In the genomic region with DNA sequence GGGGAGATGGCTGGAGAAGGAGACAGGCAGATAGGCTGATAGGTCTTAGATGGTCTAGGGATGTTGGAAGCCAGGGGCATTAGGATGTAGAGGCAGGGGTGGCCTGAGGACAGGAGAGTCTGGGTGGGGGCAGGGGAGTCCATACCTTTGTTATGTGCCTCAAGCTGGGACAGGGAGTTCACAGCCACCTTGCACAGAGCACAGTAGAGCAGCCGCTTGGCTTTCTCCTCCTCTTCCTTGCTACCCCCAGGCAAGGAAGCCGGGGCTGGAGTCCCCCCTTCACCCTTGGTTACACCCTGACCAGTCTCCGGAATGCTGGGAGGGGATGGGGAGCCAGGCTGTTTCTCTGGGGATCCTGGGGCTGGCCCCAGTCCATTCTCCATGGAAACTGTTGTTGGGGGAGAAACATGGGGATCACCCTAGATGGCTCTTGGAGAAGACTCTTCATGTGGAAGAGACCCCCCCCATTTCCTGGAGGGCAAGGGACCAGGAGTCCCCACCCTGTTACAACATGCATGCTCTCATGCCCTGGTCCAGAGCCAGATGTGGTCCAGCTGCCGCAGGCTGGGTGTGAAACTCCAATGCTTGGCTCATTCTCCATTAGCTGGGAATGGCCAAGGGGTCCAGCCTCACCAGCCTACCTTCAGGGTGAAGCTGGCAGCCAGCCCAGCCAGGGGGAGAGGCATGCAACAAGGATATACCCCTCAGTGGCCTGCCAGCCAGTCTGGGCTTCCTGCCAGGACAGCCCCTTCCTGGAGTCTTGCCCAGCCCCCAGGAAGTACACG, we compare ENCODE assay signal across 11 cellular contexts. TPM values are rescaled to one million over a fixed set of nuclear protein-coding genes. Genes with fewer than 3 reads are reported as not detected.
DNase-seq lines count a peak whose midpoint lies in the region; ATAC-seq, FAIRE-seq and TF ChIP-seq lines count a peak whose summit lies in the region.
"Had no signal": no experiment of that assay in that cellular context is flagged by ENCODE, and none has a peak within 500 bp of the region (broad histone marks: within the 10 kb centered on the region; RNA-seq: fewer than 3 reads in every experiment).

No MANE protein-coding gene starts in this region.

- no peak overlapping the region for H2BK12ac ChIP-seq in neuronal stem cell (ENCODE audit: low read length)

- no peak overlapping the region for H3K4me3 ChIP-seq in endothelial cell of umbilical vein (replicated peaks in 1 of 3; ENCODE audit: insufficient read depth in 1 of 3, low read depth in 1 of 3, low read length in 3 of 3)
- H3K4me3 ChIP-seq in neuronal stem cell (ENCODE audit: low read length in 2 of 2) = no peak overlapping the region

- H4K20me1 ChIP-seq in endothelial cell of umbilical vein (replicated peaks; ENCODE audit: control insufficient read depth, extremely low read depth, insufficient read depth, low read length) = no peaks in the 10 kb centered on the region

- H3K27me3 ChIP-seq in endothelial cell of umbilical vein (ENCODE audit: control insufficient read depth in 2 of 2, insufficient read depth in 2 of 2, low read length in 2 of 2) = no peaks in the 10 kb centered on the region
- H3K27me3 ChIP-seq in neuronal stem cell (ENCODE audit: control insufficient read depth in 3 of 3, insufficient read depth in 3 of 3, low read depth in 1 of 3, low read length in 3 of 3) = peaks cover 0 to 10% (median 0%) of the 10 kb centered on the region in 3 experiments
- H3K27me3 ChIP-seq: SJSA1 had no signal

- no peak overlapping the region for H3K14ac ChIP-seq in neuronal stem cell (ENCODE audit: low read length)

- no peak overlapping the region for H2BK120ac ChIP-seq in neuronal stem cell (ENCODE audit: low read depth, low read length)

- no TSS peak for BruUV-seq in endothelial cell of umbilical vein (replicated peaks; lab: Mats Ljungman, UMichigan)

- H3K4ac ChIP-seq in neuronal stem cell (ENCODE audit: low read length) = no peak overlapping the region

- H3K18ac ChIP-seq in neuronal stem cell (ENCODE audit: low read length) = no peak overlapping the region

- no peak overlapping the region for H4K91ac ChIP-seq in neuronal stem cell (ENCODE audit: low read depth, low read length, poor library complexity)

- CTCF ChIA-PET in endothelial cell of umbilical vein (lab: Charles Lee) = interaction anchor here (0.7 to 2.9 kb wide), 13 partner anchors 8 to 696 kb away, joined by 3 to 142 read pairs (median 5); a partner anchor contains a TSS

- H3K79me2 ChIP-seq in endothelial cell of umbilical vein (ENCODE audit: control insufficient read depth, insufficient read depth, low read length) = no peaks in the 10 kb centered on the region

- TF ChIP-seq POLR2A in endothelial cell of umbilical vein (IDR thresholded peaks at IDR 0.05; ENCODE audit: low read depth, low read length) = no peak

- H3K9me1 ChIP-seq in endothelial cell of umbilical vein (replicated peaks; ENCODE audit: control insufficient read depth, extremely low read depth, insufficient read depth, low read length) = no peaks in the 10 kb centered on the region

- peak overlapping the region; percentile 9 for H3K23ac ChIP-seq in neuronal stem cell (ENCODE audit: low read depth, low read length, poor library complexity)

- H3K36me3 ChIP-seq in endothelial cell of umbilical vein (ENCODE audit: control insufficient read depth in 2 of 2, extremely low read depth in 1 of 2, insufficient read depth in 2 of 2, low read length in 2 of 2) = no peaks in the 10 kb centered on the region
- H3K36me3 ChIP-seq in neuronal stem cell (replicated peaks in 1 of 2; ENCODE audit: control insufficient read depth in 2 of 2, insufficient read depth in 2 of 2, low read length in 2 of 2) = peaks cover 16 to 17% of the 10 kb centered on the region in 2 donors
- H3K36me3 ChIP-seq: SJSA1 had no signal

- H3K9me3 ChIP-seq in endothelial cell of umbilical vein (replicated peaks; ENCODE audit: control insufficient read depth, insufficient read depth, low read length) = no peaks in the 10 kb centered on the region
- no peaks in the 10 kb centered on the region for H3K9me3 ChIP-seq in neuronal stem cell (replicated peaks in 1 of 2; ENCODE audit: control insufficient read depth in 2 of 2, insufficient read depth in 1 of 2, low read depth in 1 of 2, low read length in 2 of 2)
- H3K9me3 ChIP-seq: SJSA1 had no signal

- ATAC-seq in GM21447 (IDR thresholded peaks at IDR 0.05; ENCODE audit: unreplicated experiment) = no peak
- no peak for ATAC-seq in HG03565 (IDR thresholded peaks at IDR 0.05; ENCODE audit: unreplicated experiment)
- ATAC-seq in GM21723 (IDR thresholded peaks at IDR 0.05; ENCODE audit: unreplicated experiment) = no peak

- DNase-seq in COLO668 (lab: John Stamatoyannopoulos, UW; ENCODE audit: unreplicated experiment) (peak; percentile 50), NCI-H2081 (lab: John Stamatoyannopoulos, UW) (peak; percentile 87 to 94), endothelial cell of umbilical vein (ENCODE audit: low read depth, low spot score) (peak; percentile 16), neuronal stem cell (ENCODE audit: low spot score) (no peak), NCI-H82 treated with DMSO at 0.1 percent for 48 hours (lab: John Stamatoyannopoulos, UW; ENCODE audit: unreplicated experiment) (no peak)
- DNase-seq: activated effector memory CD4-positive, alpha-beta T cell treated with Interleukin-2 at 50 U/mL for 16 hours had no signal

- H3K4me2 ChIP-seq in endothelial cell of umbilical vein (ENCODE audit: insufficient read depth, low read length) (no peak overlapping the region), neuronal stem cell (ENCODE audit: insufficient read depth, low read length, poor library complexity, severe bottlenecking) (no peak overlapping the region)

- POLR2A ChIA-PET in endothelial cell of umbilical vein (lab: Charles Lee) = interaction anchor here (1.4 kb wide), 1 partner anchor 57 kb away, joined by 3 read pairs; no protein-coding TSS in a partner anchor

- intact Hi-C loops in endothelial cell of umbilical vein (cut with micrococcal nuclease) = loop anchor here (2.0 kb wide), 1 partner anchor 47 kb away; a partner anchor contains a TSS

- H3K79me1 ChIP-seq in neuronal stem cell (ENCODE audit: low read depth, low read length) = peaks cover 1% of the 10 kb centered on the region

- no peak overlapping the region for H4K8ac ChIP-seq in neuronal stem cell (ENCODE audit: low read depth, low read length)

- TF ChIP-seq CTCF in endothelial cell of umbilical vein (IDR thresholded peaks at IDR 0.05; ENCODE audit: extremely low read depth in 1 of 2, insufficient read depth in 1 of 2, low read depth in 1 of 2, low read length in 2 of 2) = no peak

- H3K4me1 ChIP-seq in endothelial cell of umbilical vein (ENCODE audit: control insufficient read depth, extremely low read depth, insufficient read depth, low read length) (peaks cover 33% of the 10 kb centered on the region), neuronal stem cell (ENCODE audit: control insufficient read depth in 2 of 2, insufficient read depth in 1 of 2, low read depth in 1 of 2, low read length in 2 of 2) (peaks cover 7 to 13% of the 10 kb centered on the region in 2 donors)

- dilution Hi-C loops in endothelial cell of umbilical vein (cut with MboI; ENCODE audit: extremely low pct_ligation_motif_present, low sequenced_read_pairs) = no loop called here

- no peak overlapping the region for H2BK15ac ChIP-seq in neuronal stem cell (ENCODE audit: low read length)

- no CpG with 5 or more reads among the region's 5 CpGs for WGBS in neuronal stem cell (ENCODE audit: extremely low coverage in 2 of 2, insufficient read length in 2 of 2, insufficient replicate concordance in 1 of 2), 2 donors

- no peak overlapping the region for H2BK5ac ChIP-seq in neuronal stem cell (ENCODE audit: low read length)

- peak overlapping the region; percentile 47 for H2AK5ac ChIP-seq in neuronal stem cell (ENCODE audit: low read depth, low read length)

- no peak overlapping the region for H3K27ac ChIP-seq in endothelial cell of umbilical vein (ENCODE audit: insufficient read depth, low read depth, low read length)
- H3K27ac ChIP-seq in neuronal stem cell (replicated peaks; ENCODE audit: low read length) = no peak overlapping the region
- H3K27ac ChIP-seq: SJSA1 had no signal

- FAIRE-seq in endothelial cell of umbilical vein (lab: Jason Lieb, UNC) = peak; percentile 75

- no peak overlapping the region for H3K9ac ChIP-seq in endothelial cell of umbilical vein (replicated peaks; ENCODE audit: extremely low read depth, insufficient read depth, low read length)
- no peak overlapping the region for H3K9ac ChIP-seq in neuronal stem cell (ENCODE audit: low read depth, low read length, poor library complexity)

- H2AFZ ChIP-seq in endothelial cell of umbilical vein (ENCODE audit: low read depth, low read length) (no peak overlapping the region), neuronal stem cell (ENCODE audit: low read length) (no peak overlapping the region)

RNA-seq across cellular contexts. Expression of a gene that starts 7.2 kb away (rescaled TPM):
- not detected in 2 replicates for total RNA-seq in endothelial cell of umbilical vein
- polyA plus RNA-seq in endothelial cell of umbilical vein = 0.08 TPM in 1 of 2 replicates, not detected in the other
- 0.03 TPM in 1 of 2 replicates, not detected in the other for polyA plus RNA-seq in endothelial cell of umbilical vein (2011; cell fraction: cytosol; rRNA removed)
- polyA plus RNA-seq in endothelial cell of umbilical vein (2011; cell fraction: nucleus; rRNA removed) = 0.48 and 0.63 TPM in 2 replicates
- not detected in 2 replicates for polyA plus RNA-seq in endothelial cell of umbilical vein (2012)
- polyA minus RNA-seq in endothelial cell of umbilical vein = not detected in 2 replicates
- polyA minus RNA-seq in endothelial cell of umbilical vein (2011; cell fraction: cytosol; rRNA and poly(A)+ RNA removed) = not detected
- 0.38 and 0.48 TPM in 2 replicates for polyA minus RNA-seq in endothelial cell of umbilical vein (2011; cell fraction: nucleus; rRNA and poly(A)+ RNA removed)
- 0.03 TPM for polyA plus RNA-seq in neuronal stem cell (2013, experiment 1 of 2)
- polyA plus RNA-seq in neuronal stem cell (2013, experiment 2 of 2) = 0.04 TPM
- total RNA-seq: glomerular endothelial cell, SJSA1 had no signal

RNA-seq across cellular contexts. Expression of a gene that starts 13.0 kb away (rescaled TPM):
- total RNA-seq in endothelial cell of umbilical vein = 7.9 and 9.6 TPM in 2 replicates
- 1.6 and 2.3 TPM in 2 replicates for polyA plus RNA-seq in endothelial cell of umbilical vein
- polyA plus RNA-seq in endothelial cell of umbilical vein (2011; cell fraction: cytosol; rRNA removed) = 1.6 and 2.1 TPM in 2 replicates
- 3.9 and 4.0 TPM in 2 replicates for polyA plus RNA-seq in endothelial cell of umbilical vein (2011; cell fraction: nucleus; rRNA removed)
- polyA plus RNA-seq in endothelial cell of umbilical vein (2012) = 5.2 and 7.8 TPM in 2 replicates
- 2.1 and 3.5 TPM in 2 replicates for polyA minus RNA-seq in endothelial cell of umbilical vein
- polyA minus RNA-seq in endothelial cell of umbilical vein (2011; cell fraction: cytosol; rRNA and poly(A)+ RNA removed) = 8.5 TPM
- 2.3 and 4.6 TPM in 2 replicates for polyA minus RNA-seq in endothelial cell of umbilical vein (2011; cell fraction: nucleus; rRNA and poly(A)+ RNA removed)
- polyA plus RNA-seq in neuronal stem cell (2013, experiment 1 of 2) = 60.0 TPM
- polyA plus RNA-seq in neuronal stem cell (2013, experiment 2 of 2) = 56.5 TPM

RNA-seq across cellular contexts. Expression of a gene that starts 46.6 kb away (rescaled TPM):
- 137 and 143 TPM in 2 replicates for total RNA-seq in endothelial cell of umbilical vein
- polyA plus RNA-seq in endothelial cell of umbilical vein = 169 and 174 TPM in 2 replicates
- polyA plus RNA-seq in endothelial cell of umbilical vein (2011; cell fraction: cytosol; rRNA removed) = 179 and 185 TPM in 2 replicates
- polyA plus RNA-seq in endothelial cell of umbilical vein (2011; cell fraction: nucleus; rRNA removed) = 89.4 and 104 TPM in 2 replicates
- 280 and 300 TPM in 2 replicates for polyA plus RNA-seq in endothelial cell of umbilical vein (2012)
- polyA minus RNA-seq in endothelial cell of umbilical vein = 153 and 165 TPM in 2 replicates
- polyA minus RNA-seq in endothelial cell of umbilical vein (2011; cell fraction: cytosol; rRNA and poly(A)+ RNA removed) = 137 TPM
- polyA minus RNA-seq in endothelial cell of umbilical vein (2011; cell fraction: nucleus; rRNA and poly(A)+ RNA removed) = 37.6 and 48.5 TPM in 2 replicates
- 188 TPM for polyA plus RNA-seq in neuronal stem cell (2013, experiment 1 of 2)
- 183 TPM for polyA plus RNA-seq in neuronal stem cell (2013, experiment 2 of 2)

RNA-seq across cellular contexts. Expression of a gene that starts 47.5 kb away (rescaled TPM):
- 938 and 994 TPM in 2 replicates for total RNA-seq in endothelial cell of umbilical vein
- polyA plus RNA-seq in endothelial cell of umbilical vein = 657 and 731 TPM in 2 replicates
- 643 and 681 TPM in 2 replicates for polyA plus RNA-seq in endothelial cell of umbilical vein (2011; cell fraction: cytosol; rRNA removed)
- 771 and 889 TPM in 2 replicates for polyA plus RNA-seq in endothelial cell of umbilical vein (2011; cell fraction: nucleus; rRNA removed)
- polyA plus RNA-seq in endothelial cell of umbilical vein (2012) = 879 and 902 TPM in 2 replicates
- 914 and 1,135 TPM in 2 replicates for polyA minus RNA-seq in endothelial cell of umbilical vein
- polyA minus RNA-seq in endothelial cell of umbilical vein (2011; cell fraction: cytosol; rRNA and poly(A)+ RNA removed) = 30.9 TPM
- 459 and 500 TPM in 2 replicates for polyA minus RNA-seq in endothelial cell of umbilical vein (2011; cell fraction: nucleus; rRNA and poly(A)+ RNA removed)
- polyA plus RNA-seq in neuronal stem cell (2013, experiment 1 of 2) = 37.3 TPM
- polyA plus RNA-seq in neuronal stem cell (2013, experiment 2 of 2) = 38.6 TPM

Comparison
In these comparisons a context has a peak if more than half of its experiments do, and no peak if none do; other contexts are left out.
1. DNase-seq: peak in COLO668 (single experiment), NCI-H2081 (2 of 2) and endothelial cell of umbilical vein (single experiment); none in neuronal stem cell (single experiment) and NCI-H82 treated with DMSO at 0.1 percent for 48 hours (single experiment).